ENCODE assay signal across 8 cellular contexts in the genomic region with DNA sequence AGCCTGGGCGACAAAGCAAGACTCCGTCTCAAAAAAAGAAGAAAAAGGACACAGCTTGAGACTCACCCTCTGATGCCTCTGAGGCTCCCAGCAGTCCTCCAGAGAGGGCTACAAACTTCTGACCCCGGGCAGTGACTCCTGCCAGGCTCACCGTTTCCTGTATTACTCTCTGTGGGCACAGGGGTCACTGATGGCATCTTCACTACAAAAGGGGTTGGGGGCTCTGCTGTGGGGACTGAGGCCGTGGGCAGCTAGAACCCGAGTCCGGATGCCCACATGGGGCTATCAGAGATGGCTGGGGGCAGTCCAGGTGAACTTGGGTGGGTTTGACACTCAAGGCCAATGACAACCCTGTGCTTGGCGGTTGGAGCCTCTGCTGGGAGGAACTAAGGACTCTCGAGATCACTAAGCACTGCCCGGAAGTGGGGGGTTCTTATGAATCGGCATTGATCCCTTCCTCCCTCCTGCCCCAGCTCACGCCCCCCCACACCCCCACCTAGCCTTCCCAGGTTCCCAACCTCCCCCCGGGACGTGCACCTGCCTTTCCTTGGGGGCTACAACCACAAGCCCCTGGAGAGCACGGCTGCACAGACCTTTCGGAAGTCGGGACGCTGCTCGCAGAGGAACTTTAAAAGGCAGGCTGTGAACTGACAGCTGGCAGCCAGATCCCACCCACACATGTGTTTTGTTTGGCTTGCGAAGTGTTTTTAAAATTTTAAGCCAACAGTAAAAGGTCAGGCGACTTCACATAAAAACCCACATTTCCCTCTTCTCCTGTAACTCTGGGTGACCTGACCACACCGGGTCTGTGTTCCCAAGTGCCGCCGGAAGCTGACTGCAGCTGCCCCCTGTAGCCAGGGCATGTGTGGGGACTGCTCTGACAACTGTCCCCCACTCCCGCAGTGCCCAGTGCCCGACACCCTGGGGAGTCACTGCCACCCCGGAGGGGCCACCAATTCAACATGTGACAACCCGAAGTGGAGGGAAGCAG. TPM values are rescaled to one million over a fixed set of nuclear protein-coding genes. Genes with fewer than 3 reads are reported as not detected.
DNase-seq lines count a peak whose midpoint lies in the region; ATAC-seq, FAIRE-seq and TF ChIP-seq lines count a peak whose summit lies in the region.

No MANE protein-coding gene starts in this region.

- peak overlapping the region; percentile 42 to 83 (median 74) for H3K27ac ChIP-seq in pancreas

- intact Hi-C loops in dendritic cell treated with granulocyte-macrophage colony-stimulating factor and Interleukin-4, amounts not matched to agents 40 ng/mL and 50 ng/mL, for 4 days (cut with micrococcal nuclease): no loop called here
- intact Hi-C loops in pancreas (cut with DNase I): no loop called here

- H3K27me3 Mint-ChIP-seq in dendritic cell treated with granulocyte-macrophage colony-stimulating factor and Interleukin-4, amounts not matched to agents 40 ng/mL and 50 ng/mL, for 4 days: no peaks in the 10 kb centered on the region

- no peak for TF ChIP-seq CTCF in GM10266 (IDR thresholded peaks at IDR 0.05; ENCODE audit: control insufficient read depth, insufficient read depth, low read depth, missing control alignments)
- no peak for TF ChIP-seq CTCF in pancreas (IDR thresholded peaks at IDR 0.05)

- FAIRE-seq in pancreas (lab: Jason Lieb, UNC): no peak

- no peaks in the 10 kb centered on the region for H3K9me3 ChIP-seq in pancreas

- H3K9me3 Mint-ChIP-seq in dendritic cell treated with granulocyte-macrophage colony-stimulating factor and Interleukin-4, amounts not matched to agents 40 ng/mL and 50 ng/mL, for 4 days: no peaks in the 10 kb centered on the region

- ATAC-seq in pancreas (peak; percentile 19 to 39 (median 28)), HG03139 (IDR thresholded peaks at IDR 0.05; ENCODE audit: unreplicated experiment) (no peak)

- WGBS in pancreas, 2 donors: 30 to 34% methylated on average over 26 to 28 of the region's 28 CpGs

- peak overlapping the region in 2 of 4 donors; percentile 20 to 26 for H3K4me3 ChIP-seq in pancreas

- peaks cover 23% of the 10 kb centered on the region for H3K36me3 Mint-ChIP-seq in dendritic cell treated with granulocyte-macrophage colony-stimulating factor and Interleukin-4, amounts not matched to agents 40 ng/mL and 50 ng/mL, for 4 days (ENCODE audit: low read depth)

- H3K4me1 ChIP-seq in pancreas: peaks cover 14 to 37% (median 19%) of the 10 kb centered on the region in 3 donors

- peaks cover 81% of the 10 kb centered on the region for H3K4me1 Mint-ChIP-seq in dendritic cell treated with granulocyte-macrophage colony-stimulating factor and Interleukin-4, amounts not matched to agents 40 ng/mL and 50 ng/mL, for 4 days (ENCODE audit: low read depth)

- no peaks in the 10 kb centered on the region for H3K36me3 ChIP-seq in pancreas

- no peaks in the 10 kb centered on the region for H3K27me3 ChIP-seq in pancreas

- peak overlapping the region; percentile 71 for H3K4me3 Mint-ChIP-seq in dendritic cell treated with granulocyte-macrophage colony-stimulating factor and Interleukin-4, amounts not matched to agents 40 ng/mL and 50 ng/mL, for 4 days

- H3K27ac Mint-ChIP-seq in dendritic cell treated with granulocyte-macrophage colony-stimulating factor and Interleukin-4, amounts not matched to agents 40 ng/mL and 50 ng/mL, for 4 days: peak overlapping the region; percentile 74

- peak; percentile 75 for DNase-seq in GM10266 (ENCODE audit: extremely low spot score)
- DNase-seq in M059J (ENCODE audit: low read depth): peak; percentile 38
- DNase-seq in pancreas: peak in 3 of 6 donors; percentile 34 to 74 (median 63)
- no peak for DNase-seq in activated effector memory CD4-positive, alpha-beta T cell treated with Interleukin-2 at 50 U/mL for 16 hours
- no peak for DNase-seq in stimulated activated CD4-positive, alpha-beta T cell treated with anti-CD3 and anti-CD28 coated beads, Interleukin-4, amount 100 ng/mL, for 1 hour
- no peak for DNase-seq in occipital lobe (lab: John Stamatoyannopoulos, UW)

RNA-seq across cellular contexts. Expression of gene RALGDS, which starts 5.0 kb away (rescaled TPM):
- 6.1 and 11.8 TPM in 2 replicates for total RNA-seq in M059J (2014; rRNA removed; shearing (Covaris generic))
- total RNA-seq in pancreas: 10 to 100 TPM; 16.1 to 31.9 (median 20.3) TPM
- polyA plus RNA-seq in pancreas: 10 to 100 TPM; 56.0 to 69.7 TPM
- 95.8 TPM for total RNA-seq in occipital lobe

RNA-seq across cellular contexts. Expression of gene GBGT1, which starts 37.7 kb away (rescaled TPM):
- 0.05 and 0.44 TPM in 2 replicates for total RNA-seq in M059J (2014; rRNA removed; shearing (Covaris generic))
- total RNA-seq in pancreas (10 to 100 TPM in 1 of 6 donors, 1 to 10 TPM in 5; 1.5 to 11.9 (median 3.1) TPM), occipital lobe (8.1 TPM)
- 1 to 10 TPM; 4.5 to 4.6 TPM for polyA plus RNA-seq in pancreas

Comparison
In these comparisons a context has a peak if more than half of its experiments do, and no peak if none do; other contexts are left out.
1. DNase-seq: peak in GM10266 (single experiment) and M059J (single experiment); none in activated effector memory CD4-positive, alpha-beta T cell treated with Interleukin-2 at 50 U/mL for 16 hours (single experiment), stimulated activated CD4-positive, alpha-beta T cell treated with anti-CD3 and anti-CD28 coated beads, Interleukin-4, amount 100 ng/mL, for 1 hour (single experiment) and occipital lobe (single experiment).